In genomic region chr16:53056528-53056881, GRCh38 we compare ENCODE assay signal across 1 cellular context.
TF ChIP-seq lines count a peak whose summit lies in the region.

No MANE protein-coding gene starts in this region.

TF ChIP-seq in HepG2, 621 proteins besides CTCF, POLR2A, EP300 and RAD21 (continued from another document and continues in another):
- peak; percentile 50; the same call in 1 of the 2 replicates for TF ChIP-seq HDAC1 (CRISPR knock-in tag; IDR thresholded peaks at IDR 0.05)
- no peak for TF ChIP-seq STAT5B (CRISPR knock-in tag; IDR thresholded peaks at IDR 0.05)
- TF ChIP-seq ZNF414 (CRISPR knock-in tag; IDR thresholded peaks at IDR 0.05), result 0 out of 2 replicates have a peak, but pooled peaks have one; percentile 28
- 0 out of 2 replicates have a peak, but pooled peaks have one; percentile 5 for TF ChIP-seq DNMT3B (CRISPR knock-in tag; conservative IDR thresholded peaks at IDR 0.05)
- TF ChIP-seq FOXC1 (CRISPR knock-in tag; IDR thresholded peaks at IDR 0.05; ENCODE audit: borderline replicate concordance), result no peak
- 0 out of 2 replicates have a peak, but pooled peaks have one; percentile 58 for TF ChIP-seq ZSCAN29 (CRISPR knock-in tag; conservative IDR thresholded peaks at IDR 0.05)
- TF ChIP-seq MLX (CRISPR knock-in tag; IDR thresholded peaks at IDR 0.05), result peak; percentile 99
- TF ChIP-seq TGIF2 (CRISPR knock-in tag; IDR thresholded peaks at IDR 0.05), result 0 out of 2 replicates have a peak, but pooled peaks have one; percentile 41
- peak; percentile 24; the same call in 1 of the 2 replicates for TF ChIP-seq ZFX (CRISPR knock-in tag; IDR thresholded peaks at IDR 0.05; ENCODE audit: low read depth)
- peak; percentile 27 for TF ChIP-seq XRCC5 (optimal IDR thresholded peaks at IDR 0.05; ENCODE audit: low read length)
- TF ChIP-seq KLF6 (CRISPR knock-in tag; IDR thresholded peaks at IDR 0.05), result no peak
- peak; percentile 60; the same call in 1 of the 2 replicates for TF ChIP-seq NCOA2 (CRISPR knock-in tag; IDR thresholded peaks at IDR 0.05)
- peak; percentile 57 for TF ChIP-seq SKI (IDR thresholded peaks at IDR 0.05; ENCODE audit: partially characterized antibody)
- no peak for TF ChIP-seq ZBTB3 (CRISPR knock-in tag; IDR thresholded peaks at IDR 0.05; ENCODE audit: borderline replicate concordance, low read depth)
- TF ChIP-seq PAXIP1 (CRISPR knock-in tag; conservative IDR thresholded peaks at IDR 0.05), result peak; percentile 68
- no peak for TF ChIP-seq HNRNPK (IDR thresholded peaks at IDR 0.05; ENCODE audit: low read depth, low read length, poor library complexity, severe bottlenecking)
- no peak for TF ChIP-seq PHF20 (CRISPR knock-in tag; IDR thresholded peaks at IDR 0.05)
- no peak for TF ChIP-seq NR2F6 (IDR thresholded peaks at IDR 0.05)
- TF ChIP-seq NR2F6 (CRISPR knock-in tag; IDR thresholded peaks at IDR 0.05), result peak; percentile 44; the same call in 1 of the 2 replicates
- 0 out of 2 replicates have a peak, but pooled peaks have one; percentile 31 for TF ChIP-seq CREBL2 (CRISPR knock-in tag; IDR thresholded peaks at IDR 0.05; ENCODE audit: borderline replicate concordance)
- TF ChIP-seq ZNF44 (CRISPR knock-in tag; IDR thresholded peaks at IDR 0.05), result peak; percentile 41; the same call in 1 of the 2 replicates
- peak; percentile 39; the same call in 1 of the 2 replicates for TF ChIP-seq TARDBP (CRISPR knock-in tag; IDR thresholded peaks at IDR 0.05)
- TF ChIP-seq TBX2 (CRISPR knock-in tag; IDR thresholded peaks at IDR 0.05; ENCODE audit: borderline replicate concordance), result peak; percentile 41; the same call in 1 of the 2 replicates
- TF ChIP-seq ELK4 (CRISPR knock-in tag; IDR thresholded peaks at IDR 0.05; ENCODE audit: borderline replicate concordance), result no peak
- TF ChIP-seq MXI1 (IDR thresholded peaks at IDR 0.05; ENCODE audit: borderline replicate concordance, low read depth, low read length), result peak; percentile 12; the same call in 1 of the 3 replicates
- no peak for TF ChIP-seq ZFP90 (CRISPR knock-in tag; IDR thresholded peaks at IDR 0.05; ENCODE audit: borderline replicate concordance)
- 0 out of 2 replicates have a peak, but pooled peaks have one; percentile 10 for TF ChIP-seq HDAC2 (CRISPR knock-in tag; IDR thresholded peaks at IDR 0.05)
- peak; percentile 60; the same call in 1 of the 2 replicates for TF ChIP-seq ZMAT3 (CRISPR knock-in tag; conservative IDR thresholded peaks at IDR 0.05)
- peak; percentile 44; the same call in 1 of the 2 replicates for TF ChIP-seq GMEB1 (CRISPR knock-in tag; IDR thresholded peaks at IDR 0.05; ENCODE audit: borderline replicate concordance)
- TF ChIP-seq ZSCAN9 (CRISPR knock-in tag; IDR thresholded peaks at IDR 0.05; ENCODE audit: borderline replicate concordance), result 0 out of 2 replicates have a peak, but pooled peaks have one; percentile 33
- 0 out of 2 replicates have a peak, but pooled peaks have one; percentile 0 for TF ChIP-seq CHD4 (IDR thresholded peaks at IDR 0.05; ENCODE audit: borderline replicate concordance, low read length)
- TF ChIP-seq PHF21A (CRISPR knock-in tag; IDR thresholded peaks at IDR 0.05), result peak; percentile 60; the same call in 1 of the 2 replicates
- no peak for TF ChIP-seq ZNF784 (CRISPR knock-in tag; IDR thresholded peaks at IDR 0.05; ENCODE audit: borderline replicate concordance)
- peak; percentile 94 for TF ChIP-seq ZBTB38 (CRISPR knock-in tag; IDR thresholded peaks at IDR 0.05)
- TF ChIP-seq RXRB (CRISPR knock-in tag; IDR thresholded peaks at IDR 0.05; ENCODE audit: borderline replicate concordance), result peak; percentile 60; the same call in 1 of the 2 replicates
- TF ChIP-seq ZNF792 (CRISPR knock-in tag; IDR thresholded peaks at IDR 0.05), result no peak
- 0 out of 2 replicates have a peak, but pooled peaks have one; percentile 37 for TF ChIP-seq GATAD1 (CRISPR knock-in tag; IDR thresholded peaks at IDR 0.05)
- 0 out of 2 replicates have a peak, but pooled peaks have one; percentile 30 for TF ChIP-seq ARNT2 (CRISPR knock-in tag; IDR thresholded peaks at IDR 0.05; ENCODE audit: low read depth)
- TF ChIP-seq SAP130 (CRISPR knock-in tag; IDR thresholded peaks at IDR 0.05; ENCODE audit: low read depth), result peak; percentile 71
- no peak for TF ChIP-seq REL (CRISPR knock-in tag; conservative IDR thresholded peaks at IDR 0.05)
- TF ChIP-seq ZNF574 (CRISPR knock-in tag; IDR thresholded peaks at IDR 0.05), result peak; percentile 64; the same call in 1 of the 2 replicates
- no peak for TF ChIP-seq LCORL (IDR thresholded peaks at IDR 0.05)
- 0 out of 2 replicates have a peak, but pooled peaks have one; percentile 14 for TF ChIP-seq LCORL (CRISPR knock-in tag; IDR thresholded peaks at IDR 0.05)
- no peak for TF ChIP-seq ZNF557 (CRISPR knock-in tag; IDR thresholded peaks at IDR 0.05)
- TF ChIP-seq BHLHE40 (IDR thresholded peaks at IDR 0.05; ENCODE audit: low read length), result peak; percentile 87
- TF ChIP-seq ATF4 (CRISPR knock-in tag; IDR thresholded peaks at IDR 0.05), result 0 out of 4 replicates have a peak, but pooled peaks of 1 of the 2 experiments have one; percentile 39
- no peak for TF ChIP-seq TP53 (CRISPR knock-in tag; conservative IDR thresholded peaks at IDR 0.05)
- no peak for TF ChIP-seq KDM1A (CRISPR knock-in tag; IDR thresholded peaks at IDR 0.05)
- no peak for TF ChIP-seq ZNF451 (CRISPR knock-in tag; IDR thresholded peaks at IDR 0.05)
- TF ChIP-seq MBNL3 (CRISPR knock-in tag; conservative IDR thresholded peaks at IDR 0.05), result no peak
- TF ChIP-seq RFXANK (CRISPR knock-in tag; IDR thresholded peaks at IDR 0.05), result no peak
- TF ChIP-seq NFIB (CRISPR knock-in tag; IDR thresholded peaks at IDR 0.05; ENCODE audit: borderline replicate concordance), result no peak
- TF ChIP-seq ZNF441 (CRISPR knock-in tag; IDR thresholded peaks at IDR 0.05; ENCODE audit: borderline replicate concordance), result 0 out of 2 replicates have a peak, but pooled peaks have one; percentile 25
- peak; percentile 18; the same call in 1 of the 2 replicates for TF ChIP-seq HOXA3 (CRISPR knock-in tag; IDR thresholded peaks at IDR 0.05)
- peak; percentile 63; the same call in 1 of the 2 replicates for TF ChIP-seq ZNF501 (CRISPR knock-in tag; IDR thresholded peaks at IDR 0.05)
- peak; percentile 63 for TF ChIP-seq ZBTB43 (CRISPR knock-in tag; conservative IDR thresholded peaks at IDR 0.05)
- no peak for TF ChIP-seq ZNF761 (CRISPR knock-in tag; conservative IDR thresholded peaks at IDR 0.05)
- TF ChIP-seq SP1 (IDR thresholded peaks at IDR 0.05), result no peak
- TF ChIP-seq SP1 (CRISPR knock-in tag; IDR thresholded peaks at IDR 0.05), result no peak
- 0 out of 2 replicates have a peak, but pooled peaks have one; percentile 21 for TF ChIP-seq ZNF644 (CRISPR knock-in tag; IDR thresholded peaks at IDR 0.05; ENCODE audit: low read depth)
